Comparison of ENCODE assay signal across 9 cellular contexts in the genomic region with DNA sequence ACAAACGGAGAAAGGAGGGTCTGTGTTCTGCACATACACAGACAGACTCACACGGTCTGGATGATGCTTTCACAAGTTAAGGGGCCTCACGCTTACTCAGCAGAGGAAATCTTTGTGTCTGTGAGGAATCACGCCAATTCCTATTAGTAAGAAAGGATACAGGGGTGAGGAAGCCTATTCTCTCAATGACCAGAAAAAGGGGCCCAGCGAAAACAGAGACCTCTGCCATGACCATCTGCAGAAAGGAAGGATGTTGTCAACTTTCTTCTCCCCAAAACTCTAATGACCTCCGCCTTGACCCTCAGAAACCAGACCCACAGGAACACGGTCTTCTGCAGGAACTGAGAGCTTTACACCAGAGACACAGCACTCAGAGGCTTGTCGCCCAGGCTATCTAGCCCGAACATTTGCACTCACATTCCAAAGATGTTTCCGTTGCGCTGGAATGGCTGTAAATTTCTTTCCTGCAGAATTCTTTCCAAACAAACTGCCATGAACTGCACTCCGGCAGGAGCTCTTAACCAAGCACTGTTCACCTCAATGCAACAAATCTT.
A peak's percentile ranks its signal among the peaks of the same experiment; 100 is the strongest.
DNase-seq lines count a peak whose midpoint lies in the region; ATAC-seq and TF ChIP-seq lines count a peak whose summit lies in the region.
"Had no signal": no experiment of that assay in that cellular context is flagged by ENCODE, and none has a peak within 500 bp of the region (broad histone marks: within the 10 kb centered on the region; RNA-seq: fewer than 3 reads in every experiment).

No MANE protein-coding gene starts in this region.

- TSS peak; percentile 27 for BruUV-seq in A673 (replicated peaks; lab: Mats Ljungman, UMichigan)

- H2BK5ac ChIP-seq in neuronal stem cell (ENCODE audit: low read length): no peak overlapping the region

- H3K9me3 ChIP-seq in A673 (ENCODE audit: low read depth, low read length, poor library complexity, severe bottlenecking) (no peaks in the 10 kb centered on the region), SJSA1 (replicated peaks) (no peaks in the 10 kb centered on the region), gastroesophageal sphincter (no peaks in the 10 kb centered on the region), neuronal stem cell (replicated peaks in 1 of 2; ENCODE audit: control insufficient read depth in 2 of 2, insufficient read depth in 1 of 2, low read depth in 1 of 2, low read length in 2 of 2) (peaks cover 0 to 6% of the 10 kb centered on the region in 2 donors)

- H3K4ac ChIP-seq in neuronal stem cell (ENCODE audit: low read length): no peak overlapping the region

- DNase-seq in A673 (ENCODE audit: low spot score) (peak; percentile 66), SJSA1 (ENCODE audit: low read depth in 1 of 2, low spot score in 2 of 2) (peak; percentile 74 to 90), neuronal stem cell (ENCODE audit: low spot score) (peak; percentile 38)
- no peak for DNase-seq in activated CD4-positive, alpha-beta T cell treated with anti-CD3 and anti-CD28 coated beads, Interleukin-2, amount 10 ng/mL, durations not matched to agents 7 days and 5 days
- DNase-seq in activated CD4-positive, alpha-beta memory T cell treated with anti-CD3 and anti-CD28 coated beads, Interleukin-2, amount 10 ng/mL, durations not matched to agents 7 days and 5 days: no peak
- DNase-seq: effector memory CD8-positive, alpha-beta T cell had no signal

- H4K91ac ChIP-seq in neuronal stem cell (ENCODE audit: low read depth, low read length, poor library complexity): no peak overlapping the region

- H3K4me3 ChIP-seq in A673 (ENCODE audit: low read depth, low read length, poor library complexity, severe bottlenecking) (peak overlapping the region; percentile 47), SJSA1 (peak overlapping the region; percentile 22), gastroesophageal sphincter (peak overlapping the region; percentile 35 to 44), neuronal stem cell (ENCODE audit: low read length in 2 of 2) (peak overlapping the region in 1 of 2 donors; percentile 33)

- TF ChIP-seq EP300 in gastroesophageal sphincter (IDR thresholded peaks at IDR 0.05): no peak

- H3K36me3 Mint-ChIP-seq in activated CD4-positive, alpha-beta T cell treated with anti-CD3 and anti-CD28 coated beads, Interleukin-2, amount 10 ng/mL, durations not matched to agents 7 days and 5 days (ENCODE audit: low read depth): no peaks in the 10 kb centered on the region
- H3K36me3 Mint-ChIP-seq in activated CD4-positive, alpha-beta memory T cell treated with anti-CD3 and anti-CD28 coated beads, Interleukin-2, amount 10 ng/mL, durations not matched to agents 7 days and 5 days (ENCODE audit: low read depth): no peaks in the 10 kb centered on the region

- H3K27ac Mint-ChIP-seq in activated CD4-positive, alpha-beta T cell treated with anti-CD3 and anti-CD28 coated beads, Interleukin-2, amount 10 ng/mL, durations not matched to agents 7 days and 5 days: no peak overlapping the region
- H3K27ac Mint-ChIP-seq in activated CD4-positive, alpha-beta memory T cell treated with anti-CD3 and anti-CD28 coated beads, Interleukin-2, amount 10 ng/mL, durations not matched to agents 7 days and 5 days: no peak overlapping the region
- H3K27ac Mint-ChIP-seq: effector memory CD8-positive, alpha-beta T cell had no signal

- no peak overlapping the region for H3K14ac ChIP-seq in neuronal stem cell (ENCODE audit: low read length)

- no peak overlapping the region for H2BK12ac ChIP-seq in neuronal stem cell (ENCODE audit: low read length)

- no peak overlapping the region for H3K23ac ChIP-seq in neuronal stem cell (ENCODE audit: low read depth, low read length, poor library complexity)

- intact Hi-C loops in A673 (cut with micrococcal nuclease; ENCODE audit: unreplicated experiment): loop anchor here (5.0 to 10.0 kb wide), 3 partner anchors 49 to 1173 kb away; no protein-coding TSS in a partner anchor

- peak overlapping the region; percentile 30 for H2AFZ ChIP-seq in neuronal stem cell (ENCODE audit: low read length)

- H3K18ac ChIP-seq in neuronal stem cell (ENCODE audit: low read length): no peak overlapping the region

- H3K27ac ChIP-seq in A673 (ENCODE audit: low read depth, low read length, poor library complexity, severe bottlenecking): peak overlapping the region; percentile 81
- peak overlapping the region; percentile 70 for H3K27ac ChIP-seq in SJSA1
- H3K27ac ChIP-seq in gastroesophageal sphincter: peak overlapping the region; percentile 66 to 72 (median 70)
- H3K27ac ChIP-seq in neuronal stem cell (replicated peaks; ENCODE audit: low read length): peak overlapping the region; percentile 21

- H3K4me3 Mint-ChIP-seq in activated CD4-positive, alpha-beta T cell treated with anti-CD3 and anti-CD28 coated beads, Interleukin-2, amount 10 ng/mL, durations not matched to agents 7 days and 5 days: no peak overlapping the region
- no peak overlapping the region for H3K4me3 Mint-ChIP-seq in activated CD4-positive, alpha-beta memory T cell treated with anti-CD3 and anti-CD28 coated beads, Interleukin-2, amount 10 ng/mL, durations not matched to agents 7 days and 5 days
- H3K4me3 Mint-ChIP-seq: effector memory CD8-positive, alpha-beta T cell had no signal

- H3K4me2 ChIP-seq in neuronal stem cell (ENCODE audit: insufficient read depth, low read length, poor library complexity, severe bottlenecking): no peak overlapping the region

- peaks cover 68% of the 10 kb centered on the region for H3K4me1 ChIP-seq in A673 (ENCODE audit: insufficient read depth, low read length, poor library complexity, severe bottlenecking)
- H3K4me1 ChIP-seq in SJSA1 (replicated peaks): peaks cover 61% of the 10 kb centered on the region
- peaks cover 0 to 57% (median 0%) of the 10 kb centered on the region in 3 donors for H3K4me1 ChIP-seq in gastroesophageal sphincter
- peaks cover 16 to 27% of the 10 kb centered on the region in 2 donors for H3K4me1 ChIP-seq in neuronal stem cell (ENCODE audit: control insufficient read depth in 2 of 2, insufficient read depth in 1 of 2, low read depth in 1 of 2, low read length in 2 of 2)

- CTCF ChIA-PET in A673 (lab: Charles Lee): no interaction called here
- CTCF ChIA-PET in activated CD4-positive, alpha-beta T cell treated with anti-CD3 and anti-CD28 coated beads, Interleukin-2, amount 10 ng/mL, durations not matched to agents 7 days and 5 days (lab: Charles Lee): no interaction called here
- CTCF ChIA-PET in activated CD4-positive, alpha-beta memory T cell treated with anti-CD3 and anti-CD28 coated beads, Interleukin-2, amount 10 ng/mL, durations not matched to agents 7 days and 5 days (lab: Charles Lee): interaction anchor here (1.7 kb wide), 1 partner anchor 8 kb away, joined by 3 read pairs; no protein-coding TSS in a partner anchor

- POLR2A ChIA-PET in A673 (lab: Charles Lee; ENCODE audit: low non-redundant PET): no interaction called here
- POLR2A ChIA-PET in activated CD4-positive, alpha-beta T cell treated with anti-CD3 and anti-CD28 coated beads, Interleukin-2, amount 10 ng/mL, durations not matched to agents 7 days and 5 days (lab: Charles Lee): no interaction called here
- POLR2A ChIA-PET in activated CD4-positive, alpha-beta memory T cell treated with anti-CD3 and anti-CD28 coated beads, Interleukin-2, amount 10 ng/mL, durations not matched to agents 7 days and 5 days (lab: Charles Lee): no interaction called here

- H4K8ac ChIP-seq in neuronal stem cell (ENCODE audit: low read depth, low read length): no peak overlapping the region

- no peaks in the 10 kb centered on the region for H3K79me1 ChIP-seq in neuronal stem cell (ENCODE audit: low read depth, low read length)

- H2BK120ac ChIP-seq in neuronal stem cell (ENCODE audit: low read depth, low read length): no peak overlapping the region

- no peak overlapping the region for H2AK5ac ChIP-seq in neuronal stem cell (ENCODE audit: low read depth, low read length)

- H3K4me1 Mint-ChIP-seq in activated CD4-positive, alpha-beta T cell treated with anti-CD3 and anti-CD28 coated beads, Interleukin-2, amount 10 ng/mL, durations not matched to agents 7 days and 5 days: no peaks in the 10 kb centered on the region
- no peaks in the 10 kb centered on the region for H3K4me1 Mint-ChIP-seq in activated CD4-positive, alpha-beta memory T cell treated with anti-CD3 and anti-CD28 coated beads, Interleukin-2, amount 10 ng/mL, durations not matched to agents 7 days and 5 days

- no peak for TF ChIP-seq POLR2A in gastroesophageal sphincter (IDR thresholded peaks at IDR 0.05)

- no peaks in the 10 kb centered on the region for H3K27me3 Mint-ChIP-seq in activated CD4-positive, alpha-beta T cell treated with anti-CD3 and anti-CD28 coated beads, Interleukin-2, amount 10 ng/mL, durations not matched to agents 7 days and 5 days
- no peaks in the 10 kb centered on the region for H3K27me3 Mint-ChIP-seq in activated CD4-positive, alpha-beta memory T cell treated with anti-CD3 and anti-CD28 coated beads, Interleukin-2, amount 10 ng/mL, durations not matched to agents 7 days and 5 days
- H3K27me3 Mint-ChIP-seq: effector memory CD8-positive, alpha-beta T cell had no signal

- WGBS in gastroesophageal sphincter (ENCODE audit: low coverage in 1 of 2), 2 donors: 11 to 30% methylated on average over 4 to 12 of the region's 12 CpGs
- WGBS in neuronal stem cell (ENCODE audit: extremely low coverage in 2 of 2, insufficient read length in 2 of 2, insufficient replicate concordance in 1 of 2), 2 donors: no CpG with 5 or more reads among the region's 12 CpGs

- no peak for TF ChIP-seq CTCF in A673 (conservative IDR thresholded peaks at IDR 0.05; ENCODE audit: low read depth, low read length)
- TF ChIP-seq CTCF in gastroesophageal sphincter (IDR thresholded peaks at IDR 0.05): no peak

- no peaks in the 10 kb centered on the region for H3K36me3 ChIP-seq in A673 (ENCODE audit: insufficient read depth, low read length, poor library complexity, severe bottlenecking)
- H3K36me3 ChIP-seq in SJSA1: no peaks in the 10 kb centered on the region
- no peaks in the 10 kb centered on the region for H3K36me3 ChIP-seq in gastroesophageal sphincter
- peaks cover 0 to 7% of the 10 kb centered on the region in 2 donors for H3K36me3 ChIP-seq in neuronal stem cell (replicated peaks in 1 of 2; ENCODE audit: control insufficient read depth in 2 of 2, insufficient read depth in 2 of 2, low read length in 2 of 2)

- H3K9ac ChIP-seq in neuronal stem cell (ENCODE audit: low read depth, low read length, poor library complexity): no peak overlapping the region

- H3K27me3 ChIP-seq in A673 (replicated peaks; ENCODE audit: insufficient read depth, low read depth, low read length, poor library complexity) (no peaks in the 10 kb centered on the region), SJSA1 (replicated peaks) (no peaks in the 10 kb centered on the region), gastroesophageal sphincter (no peaks in the 10 kb centered on the region), neuronal stem cell (ENCODE audit: control insufficient read depth in 3 of 3, insufficient read depth in 3 of 3, low read depth in 1 of 3, low read length in 3 of 3) (no peaks in the 10 kb centered on the region)

- no peak overlapping the region for H2BK15ac ChIP-seq in neuronal stem cell (ENCODE audit: low read length)

- ATAC-seq in gastroesophageal sphincter (peak; percentile 62), HG03097 (IDR thresholded peaks at IDR 0.05; ENCODE audit: low FRiP score, unreplicated experiment) (no peak), GM18868 (IDR thresholded peaks at IDR 0.05; ENCODE audit: unreplicated experiment) (no peak)
- ATAC-seq: effector memory CD8-positive, alpha-beta T cell had no signal

- H3K9me3 Mint-ChIP-seq in activated CD4-positive, alpha-beta T cell treated with anti-CD3 and anti-CD28 coated beads, Interleukin-2, amount 10 ng/mL, durations not matched to agents 7 days and 5 days: no peaks in the 10 kb centered on the region
- H3K9me3 Mint-ChIP-seq in activated CD4-positive, alpha-beta memory T cell treated with anti-CD3 and anti-CD28 coated beads, Interleukin-2, amount 10 ng/mL, durations not matched to agents 7 days and 5 days: no peaks in the 10 kb centered on the region

Comparison
In these comparisons a context has a peak if more than half of its experiments do, and no peak if none do; other contexts are left out.
1. DNase-seq: peak in A673 (single experiment), SJSA1 (2 of 2) and neuronal stem cell (single experiment); none in activated CD4-positive, alpha-beta T cell treated with anti-CD3 and anti-CD28 coated beads, Interleukin-2, amount 10 ng/mL, durations not matched to agents 7 days and 5 days (single experiment) and activated CD4-positive, alpha-beta memory T cell treated with anti-CD3 and anti-CD28 coated beads, Interleukin-2, amount 10 ng/mL, durations not matched to agents 7 days and 5 days (single experiment).
2. H3K27ac ChIP-seq: peak in every context shown above with its lines; median percentile 81 in A673; 70 in gastroesophageal sphincter; 70 in SJSA1; 21 in neuronal stem cell.